In the genomic region with DNA sequence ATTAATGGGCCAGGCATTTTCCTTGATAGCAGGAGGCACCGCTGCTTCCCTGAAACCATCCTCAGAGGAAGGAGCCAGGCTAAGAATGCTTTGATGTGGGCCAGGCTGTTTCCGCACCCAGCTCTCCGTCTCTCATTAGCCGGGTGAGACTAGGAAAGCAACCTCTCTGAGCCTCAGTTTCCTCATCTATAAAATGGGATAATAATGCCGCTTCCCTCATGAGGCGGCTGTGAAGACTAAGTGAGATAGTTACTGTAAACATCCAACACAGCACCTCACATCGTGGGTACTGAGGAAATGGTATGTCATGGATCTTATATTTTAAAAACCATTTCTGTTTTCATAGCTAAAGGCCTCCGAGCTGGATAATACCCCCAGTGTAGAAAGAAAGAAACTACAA, we compare ENCODE assay signal across 24 cellular contexts.
"Had no signal": no experiment of that assay in that cellular context is flagged by ENCODE, and none has a peak within 500 bp of the region (broad histone marks: within the 10 kb centered on the region; RNA-seq: fewer than 3 reads in every experiment).

No MANE protein-coding gene starts in this region.

- ATAC-seq: foreskin keratinocyte; gastroesophageal sphincter; heart right ventricle; left cardiac atrium; left lung; naive thymus-derived CD8-positive, alpha-beta T cell; stimulated activated effector memory CD8-positive, alpha-beta T cell treated with anti-CD3 and anti-CD28 coated beads, Interleukin-12 subunit alpha, Interleukin-12 subunit beta, amount 100 ng/mL, for 72 hours had no signal

- H3K79me2 ChIP-seq: parathyroid adenoma had no signal

- H3K9ac ChIP-seq: parathyroid adenoma had no signal

- H3K4me3 ChIP-seq: coronary artery, esophagus muscularis mucosa, gastroesophageal sphincter, heart right ventricle, left lung, sigmoid colon, stomach, thyroid gland had no signal

- DNase-seq: dermis blood vessel endothelial cell; effector memory CD4-positive, alpha-beta T cell; foreskin keratinocyte; glutamatergic neuron; heart right ventricle; hippocampal formation; left cardiac atrium; left lung; naive thymus-derived CD8-positive, alpha-beta T cell; occipital lobe; sigmoid colon; stimulated activated CD4-positive, alpha-beta T cell treated with anti-CD3 and anti-CD28 coated beads, Interleukin-2, amount 100 ng/mL, for 24 hours; stimulated activated CD4-positive, alpha-beta T cell treated with anti-CD3 and anti-CD28 coated beads, Interleukin-4, amount 100 ng/mL, for 24 hours; stimulated activated naive CD4-positive, alpha-beta T cell treated with Interleukin-2 at 50 U/mL for 16 hours; stomach; thyroid gland had no signal

- H3K27me3 ChIP-seq: esophagus muscularis mucosa, foreskin keratinocyte, gastroesophageal sphincter, heart right ventricle, left lung, sigmoid colon, stomach, thyroid gland had no signal

- H3K9me3 ChIP-seq: esophagus muscularis mucosa, gastroesophageal sphincter, heart right ventricle, left lung, sigmoid colon, stomach, thyroid gland had no signal

- FAIRE-seq: endothelial cell of umbilical vein, islet of Langerhans, urothelium cell line had no signal

- H3K27ac ChIP-seq: coronary artery, esophagus muscularis mucosa, foreskin keratinocyte, gastroesophageal sphincter, heart right ventricle, left lung, parathyroid adenoma, sigmoid colon, stomach, thyroid gland had no signal

- H3K4me1 ChIP-seq: parathyroid adenoma had no signal

- H3K36me3 ChIP-seq: thyroid gland had no signal

- H2AFZ ChIP-seq: parathyroid adenoma had no signal
